In the genomic region with DNA sequence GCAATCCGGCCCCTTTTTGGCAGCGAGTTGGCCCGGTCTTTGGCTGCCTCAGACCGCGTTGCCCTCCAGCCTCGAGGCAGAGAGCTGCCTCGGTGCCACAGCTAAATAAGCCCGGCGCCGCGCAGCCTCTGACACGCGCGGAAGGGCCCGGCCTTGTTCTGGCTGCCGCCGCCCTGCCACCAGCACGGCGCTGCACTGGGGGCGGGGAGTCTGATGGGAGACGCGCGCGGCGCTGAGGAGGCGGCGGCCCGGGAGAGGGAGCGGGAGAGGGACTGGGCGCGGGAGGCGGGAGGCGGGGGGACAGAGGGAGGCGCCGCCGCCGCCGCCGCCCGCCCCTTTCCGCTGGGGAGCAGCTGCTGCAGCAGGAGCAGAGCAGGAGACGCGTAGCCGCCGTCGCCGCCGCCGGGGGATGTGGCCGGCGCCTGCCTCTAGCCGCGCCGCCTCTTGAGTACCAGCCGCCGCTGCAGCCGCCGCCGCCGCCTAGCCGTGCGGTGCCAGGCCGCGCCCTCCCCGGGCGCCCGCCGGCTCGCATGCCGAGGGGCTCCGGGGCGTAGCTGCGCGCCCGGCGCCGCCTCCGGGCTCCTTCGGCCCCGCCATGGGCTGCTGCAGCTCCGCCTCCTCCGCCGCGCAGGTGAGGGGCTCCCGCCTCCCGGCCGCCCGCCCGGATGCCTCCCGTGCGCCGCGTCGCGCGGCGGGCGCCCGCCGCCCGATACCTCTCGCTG, we compare ENCODE assay signal across 8 cellular contexts. TPM values are rescaled to one million over a fixed set of nuclear protein-coding genes. Genes with fewer than 3 reads are reported as not detected.
DNase-seq lines count a peak whose midpoint lies in the region; ATAC-seq and TF ChIP-seq lines count a peak whose summit lies in the region.

A gene (plus strand): TSS at position 378 of the 722 bp plus-strand sequence. CDS start 218 bp downstream, at position 596.

- peak; percentile 96 for DNase-seq in EL
- DNase-seq in H4 (ENCODE audit: low spot score): peak; percentile 94
- DNase-seq in LNCaP clone FGC (ENCODE audit: low read depth): peak; percentile 87
- DNase-seq in RWPE1 (ENCODE audit: low spot score): peak; percentile 93
- peak; percentile 94 for DNase-seq in activated effector memory CD4-positive, alpha-beta T cell treated with Interleukin-2 at 50 U/mL for 16 hours
- peak; percentile 97 for DNase-seq in fibroblast of pulmonary artery (ENCODE audit: low read depth)
- DNase-seq in stimulated activated naive CD8-positive, alpha-beta T cell treated with anti-CD3 and anti-CD28 coated beads, Interleukin-15, Interleukin-2, amounts not matched to agents 100 U/mL and 50 U/mL, for 24 hours: peak; percentile 92

- H3K9me3 Mint-ChIP-seq in nephron: no peaks in the 10 kb centered on the region

- H3K36me3 Mint-ChIP-seq in nephron (ENCODE audit: low read depth): no peaks in the 10 kb centered on the region

- TF ChIP-seq CTCF in LNCaP clone FGC (IDR thresholded peaks at IDR 0.05; ENCODE audit: control insufficient read depth, extremely low read depth, insufficient read depth) (no peak), RWPE1 (conservative IDR thresholded peaks at IDR 0.05; ENCODE audit: low read depth) (no peak), fibroblast of pulmonary artery (IDR thresholded peaks at IDR 0.05; ENCODE audit: low read length, missing control alignments) (no peak), nephron (IDR thresholded peaks at IDR 0.05; ENCODE audit: unreplicated experiment in 3 of 3) (no peak)

- H3K27ac ChIP-seq in RWPE1: peak within 1 kb of the TSS; percentile 83

- CTCF ChIA-PET in RWPE1 (lab: Yijun Ruan, JAX): interaction anchor here (0.6 to 2.8 kb wide), 12 partner anchors 20 to 381 kb away, joined by 3 to 15 read pairs (median 4); a partner anchor contains a TSS

- H3K4me3 ChIP-seq in LNCaP clone FGC (ENCODE audit: low read depth, low read length) (peak within 1 kb of the TSS; percentile 80), fibroblast of pulmonary artery (replicated peaks; ENCODE audit: low read depth, low read length) (peak within 1 kb of the TSS; percentile 84)

- ATAC-seq in stimulated activated naive CD8-positive, alpha-beta T cell treated with anti-CD3 and anti-CD28 coated beads, Interleukin-15, Interleukin-2, amounts not matched to agents 100 U/mL and 50 U/mL, for 24 hours: peak; percentile 94

- POLR2A ChIA-PET in RWPE1 (lab: Yijun Ruan, JAX; ENCODE audit: low non-redundant PET): interaction anchor here (0.6 to 1.4 kb wide), 10 partner anchors 15 to 464 kb away, joined by 3 to 11 read pairs (median 4); no protein-coding TSS in a partner anchor

- peak within 1 kb of the TSS; percentile 85 to 96 (median 93) for H3K27ac Mint-ChIP-seq in nephron

- H3K4me3 Mint-ChIP-seq in nephron: peak within 1 kb of the TSS; percentile 91 to 95 (median 95)

- H3K27me3 Mint-ChIP-seq in nephron (ENCODE audit: low read depth): peaks cover 8% of the 10 kb centered on the region

- peaks cover 60% of the 10 kb centered on the region for H3K4me1 Mint-ChIP-seq in nephron

RNA-seq across cellular contexts. Expression of the gene that starts here (rescaled TPM):
- total RNA-seq in H4 (2014; rRNA removed; shearing (Covaris generic)): 31.9 and 35.4 TPM in 2 replicates

Comparison
In these comparisons a context has a peak if more than half of its experiments do, and no peak if none do; other contexts are left out.
1. Peak in every context shown above with its lines: DNase-seq, ATAC-seq, H3K4me3 ChIP-seq and H3K27ac ChIP-seq.